20 cellular contexts compared by ENCODE assay signal in genomic region chr1:86731416-86731815, GRCh38. TPM values are rescaled to one million over a fixed set of nuclear protein-coding genes. Genes with fewer than 3 reads are reported as not detected.
DNase-seq lines count a peak whose midpoint lies in the region; ATAC-seq, FAIRE-seq and TF ChIP-seq lines count a peak whose summit lies in the region.
"Had no signal": no experiment of that assay in that cellular context is flagged by ENCODE, and none has a peak within 500 bp of the region (broad histone marks: within the 10 kb centered on the region; RNA-seq: fewer than 3 reads in every experiment).

No MANE protein-coding gene starts in this region.

- H3K36me3 Mint-ChIP-seq in endodermal cell (ENCODE audit: low read depth) = peaks cover 20% of the 10 kb centered on the region

- H3K4me1 Mint-ChIP-seq in endodermal cell = peaks cover 5% of the 10 kb centered on the region
- H3K4me1 Mint-ChIP-seq: B cell had no signal

- TF ChIP-seq CTCF in HepG2 (CRISPR knock-in tag; IDR thresholded peaks at IDR 0.05) (no peak), right lobe of liver (IDR thresholded peaks at IDR 0.05) (no peak), K562 (IDR thresholded peaks at IDR 0.05 in 2 of 3, conservative IDR thresholded peaks at IDR 0.05 in 1 of 3; ENCODE audit: insufficient read depth in 2 of 3, low read depth in 1 of 3, low read length in 3 of 3) (no peak), endodermal cell (conservative IDR thresholded peaks at IDR 0.05) (no peak)

- H3K79me2 ChIP-seq in HepG2 (ENCODE audit: insufficient read depth, low read length) (no peaks in the 10 kb centered on the region), K562 (ENCODE audit: control insufficient read depth, insufficient read depth, low read length) (no peaks in the 10 kb centered on the region)

- H3K27me3 ChIP-seq in HepG2 (ENCODE audit: control insufficient read depth in 1 of 2, insufficient read depth in 2 of 2, low read length in 2 of 2) (no peaks in the 10 kb centered on the region), right lobe of liver (no peaks in the 10 kb centered on the region), K562 (ENCODE audit: control insufficient read depth in 2 of 2, insufficient read depth in 2 of 2, low read length in 2 of 2) (no peaks in the 10 kb centered on the region), subcutaneous abdominal adipose tissue (ENCODE audit: control insufficient read depth in 5 of 5, insufficient read depth in 4 of 5, low read length in 5 of 5) (no peaks in the 10 kb centered on the region), endodermal cell (ENCODE audit: control insufficient read depth, insufficient read depth, low read length, poor library complexity, severe bottlenecking) (no peaks in the 10 kb centered on the region)
- H3K27me3 ChIP-seq: BLaER1 had no signal

- CTCF ChIA-PET in HepG2 (lab: Yijun Ruan, JAX; ENCODE audit: low intra/inter-chr PET ratio, low total read pairs) (no interaction called here), K562 (lab: Yijun Ruan, JAX; ENCODE audit: low intra/inter-chr PET ratio) (no interaction called here)

- POLR2A ChIA-PET in HepG2 (lab: Yijun Ruan, JAX) (no interaction called here), K562 (lab: Yijun Ruan, JAX) (interaction anchor here (0.8 kb wide), 1 partner anchor 27 kb away, joined by 3 read pairs; the partner anchor contains the start of gene SH3GLB1)

- in situ Hi-C loops in HepG2 (cut with HindIII; ENCODE audit: extremely low pct_ligation_motif_present, low pct_unique_long_range_greater_than_20kb) = no loop called here
- in situ Hi-C loops in K562 (cut with MboI) = no loop called here

- 97% methylated on average over 1 of the region's 1 CpG for WGBS in HepG2 (ENCODE audit: low lambda C conversion rate)
- 93% methylated on average over 1 of the region's 1 CpG for WGBS in right lobe of liver (ENCODE audit: insufficient coverage, low coverage, low lambda C conversion rate, missing lambda C conversion rate)
- 80% methylated on average over 1 of the region's 1 CpG for WGBS in K562 (ENCODE audit: insufficient coverage, low coverage, missing lambda C conversion rate)
- 91 to 100% methylated on average over 1 of the region's 1 CpG for WGBS in endodermal cell (ENCODE audit: insufficient coverage in 1 of 2, insufficient read length in 1 of 2), 2 experiments

- H3K27ac ChIP-seq in HepG2 (ENCODE audit: extremely low read length, insufficient read depth, low read length) = no peak overlapping the region
- no peak overlapping the region for H3K27ac ChIP-seq in right lobe of liver
- H3K27ac ChIP-seq in K562 (ENCODE audit: extremely low read depth, low read depth, low read length) = no peak overlapping the region
- H3K27ac ChIP-seq in subcutaneous abdominal adipose tissue (ENCODE audit: low read depth, low read length) = peak overlapping the region; percentile 7
- no peak overlapping the region for H3K27ac ChIP-seq in endodermal cell (ENCODE audit: low read depth, low read length)
- H3K27ac ChIP-seq: BLaER1, C4-2B had no signal

- H3K36me3 ChIP-seq in HepG2 (replicated peaks in 1 of 2; ENCODE audit: control insufficient read depth in 1 of 2, insufficient read depth in 2 of 2, low read length in 2 of 2) (peaks cover 5 to 34% of the 10 kb centered on the region in 2 experiments), right lobe of liver (peaks cover 9 to 22% (median 16%) of the 10 kb centered on the region in 4 donors), K562 (ENCODE audit: control insufficient read depth, insufficient read depth, low read length) (peaks cover 32% of the 10 kb centered on the region), subcutaneous abdominal adipose tissue (ENCODE audit: control insufficient read depth in 5 of 5, insufficient read depth in 5 of 5, low read length in 5 of 5) (peaks cover 25 to 65% (median 41%) of the 10 kb centered on the region in 5 donors), endodermal cell (ENCODE audit: control insufficient read depth, insufficient read depth, low read length) (peaks cover 73% of the 10 kb centered on the region)

- no peak for TF ChIP-seq EP300 in HepG2 (IDR thresholded peaks at IDR 0.05; ENCODE audit: low read depth in 2 of 2, low read length in 2 of 2)
- no peak for TF ChIP-seq EP300 in HepG2 (CRISPR knock-in tag; IDR thresholded peaks at IDR 0.05; ENCODE audit: borderline replicate concordance)
- no peak for TF ChIP-seq EP300 in K562 (IDR thresholded peaks at IDR 0.05; ENCODE audit: low read length)

- no peak overlapping the region for H3K9ac ChIP-seq in HepG2 (ENCODE audit: insufficient read depth, low read depth, low read length)
- no peak overlapping the region for H3K9ac ChIP-seq in K562 (ENCODE audit: insufficient read depth in 1 of 2, low read depth in 2 of 2, low read length in 2 of 2)
- H3K9ac ChIP-seq in subcutaneous abdominal adipose tissue (ENCODE audit: low read length in 5 of 5) = no peak overlapping the region
- no peak overlapping the region for H3K9ac ChIP-seq in endodermal cell (ENCODE audit: extremely low read depth, low read length, poor library complexity, severe bottlenecking)
- H3K9ac ChIP-seq: BLaER1 had no signal

- H3K4me3 ChIP-seq in HepG2 (replicated peaks in 1 of 3; ENCODE audit: insufficient read depth in 1 of 3, low read depth in 2 of 3, low read length in 3 of 3) (no peak overlapping the region), right lobe of liver (no peak overlapping the region), K562 (no peak overlapping the region), subcutaneous abdominal adipose tissue (ENCODE audit: low read depth in 1 of 5, low read length in 5 of 5) (no peak overlapping the region), endodermal cell (ENCODE audit: low read length) (no peak overlapping the region)
- H3K4me3 ChIP-seq: BLaER1, HAP-1 had no signal

- H3K9me3 Mint-ChIP-seq in endodermal cell = no peaks in the 10 kb centered on the region
- H3K9me3 Mint-ChIP-seq: CD4-positive, CD25-positive, alpha-beta regulatory T cell; CD8-positive, alpha-beta T cell; HFFc6 had no signal

- H3K4me2 ChIP-seq in HepG2 (ENCODE audit: low read depth, low read length) (no peak overlapping the region), K562 (ENCODE audit: insufficient read depth, low read length) (no peak overlapping the region)
- H3K4me2 ChIP-seq: BLaER1 had no signal

- H3K4me1 ChIP-seq in HepG2 (ENCODE audit: insufficient read depth, low read length) (no peaks in the 10 kb centered on the region), right lobe of liver (no peaks in the 10 kb centered on the region), K562 (replicated peaks in 1 of 2; ENCODE audit: control insufficient read depth in 2 of 2, insufficient read depth in 2 of 2, low read length in 2 of 2) (no peaks in the 10 kb centered on the region), subcutaneous abdominal adipose tissue (ENCODE audit: control insufficient read depth in 5 of 5, insufficient read depth in 5 of 5, low read length in 5 of 5) (no peaks in the 10 kb centered on the region), endodermal cell (ENCODE audit: control insufficient read depth, insufficient read depth, low read length) (no peaks in the 10 kb centered on the region)
- H3K4me1 ChIP-seq: Caco-2, HAP-1 had no signal

- no peak overlapping the region for H3K4me3 Mint-ChIP-seq in endodermal cell
- H3K4me3 Mint-ChIP-seq: B cell; CD4-positive, CD25-positive, alpha-beta regulatory T cell; CD8-positive, alpha-beta T cell; HFFc6 had no signal

- no peak for TF ChIP-seq RAD21 in HepG2 (CRISPR knock-in tag; IDR thresholded peaks at IDR 0.05)
- TF ChIP-seq RAD21 in K562 (CRISPR knock-in tag; conservative IDR thresholded peaks at IDR 0.05 in 1 of 2, IDR thresholded peaks at IDR 0.05 in 1 of 2) = no peak

- no peak for ATAC-seq in HepG2
- no peak for ATAC-seq in right lobe of liver
- ATAC-seq in K562 = no peak
- no peak for ATAC-seq in HG03025 (IDR thresholded peaks at IDR 0.05; ENCODE audit: low FRiP score, unreplicated experiment)
- ATAC-seq: CD8-positive, alpha-beta T cell had no signal

- no peaks in the 10 kb centered on the region for H3K9me1 ChIP-seq in K562 (ENCODE audit: control insufficient read depth, insufficient read depth, low read length)

- no TSS peak for BruUV-seq in HepG2 (replicated peaks; lab: Mats Ljungman, UMichigan)
- no TSS peak for BruUV-seq in K562 (replicated peaks; lab: Mats Ljungman, UMichigan)

- H4K20me1 ChIP-seq in HepG2 (ENCODE audit: insufficient read depth, low read length) = no peaks in the 10 kb centered on the region
- no peaks in the 10 kb centered on the region for H4K20me1 ChIP-seq in K562 (replicated peaks; ENCODE audit: control insufficient read depth, insufficient read depth, low read length)
- H4K20me1 ChIP-seq: BLaER1 had no signal

- FAIRE-seq in HepG2 (lab: Jason Lieb, UNC) (no peak), K562 (lab: Jason Lieb, UNC) (no peak)
- FAIRE-seq: G401.6, GM12892, H54 had no signal

- H2AFZ ChIP-seq in HepG2 (ENCODE audit: low read length) = no peak overlapping the region
- H2AFZ ChIP-seq in K562 (ENCODE audit: low read depth, low read length) = no peak overlapping the region

- DNase-seq in HepG2 (ENCODE audit: low spot score) = no peak
- DNase-seq in right lobe of liver = no peak
- no peak for DNase-seq in K562 (ENCODE audit: extremely low read depth in 1 of 4, low spot score in 3 of 4)
- no peak for DNase-seq in endodermal cell
- DNase-seq: Caco-2; CD4-positive, CD25-positive, alpha-beta regulatory T cell; CD8-positive, alpha-beta T cell; DMS153; DND-41; GOT3; HFFc6 had no signal

- no peaks in the 10 kb centered on the region for H3K27me3 Mint-ChIP-seq in endodermal cell (ENCODE audit: insufficient read depth)
- H3K27me3 Mint-ChIP-seq: B cell; CD4-positive, CD25-positive, alpha-beta regulatory T cell had no signal

- intact Hi-C loops in HepG2 (cut with micrococcal nuclease; ENCODE audit: unreplicated experiment) (no loop called here), right lobe of liver (cut with DNase I) (no loop called here), K562 (cut with micrococcal nuclease) (no loop called here)

- TF ChIP-seq POLR2A in HepG2 (IDR thresholded peaks at IDR 0.05; ENCODE audit: insufficient read depth in 1 of 2, low read depth in 2 of 2, low read length in 2 of 2) (no peak), right lobe of liver (IDR thresholded peaks at IDR 0.05) (no peak), K562 (conservative IDR thresholded peaks at IDR 0.05) (no peak)

- H3K9me3 ChIP-seq in HepG2 (ENCODE audit: low read length) = no peaks in the 10 kb centered on the region
- H3K9me3 ChIP-seq in right lobe of liver = no peaks in the 10 kb centered on the region
- no peaks in the 10 kb centered on the region for H3K9me3 ChIP-seq in K562 (replicated peaks; ENCODE audit: control insufficient read depth, insufficient read depth, low read depth, low read length)
- no peaks in the 10 kb centered on the region for H3K9me3 ChIP-seq in subcutaneous abdominal adipose tissue (ENCODE audit: control insufficient read depth in 5 of 5, low read length in 5 of 5)
- H3K9me3 ChIP-seq in endodermal cell (ENCODE audit: control insufficient read depth, low read length) = no peaks in the 10 kb centered on the region
- H3K9me3 ChIP-seq: BLaER1, Caco-2, HAP-1 had no signal

- no peak overlapping the region for H3K27ac Mint-ChIP-seq in endodermal cell
- H3K27ac Mint-ChIP-seq: B cell; CD8-positive, alpha-beta T cell; HFFc6 had no signal

RNA-seq across cellular contexts. Expression of gene SH3GLB1, which starts 27.0 kb away (rescaled TPM):
- total RNA-seq in HepG2 (2016; rRNA removed; fragmentation: Illumina TruSeq; extraction: Trizol) = 41.5 and 55.7 TPM in 2 replicates
- total RNA-seq in HepG2 (2016; cell fraction: cytosol; rRNA removed; fragmentation: Illumina TruSeq; extraction: Trizol; ENCODE audit: low read depth) = 31.7 and 34.5 TPM in 2 replicates
- 40.7 and 48.7 TPM in 2 replicates for total RNA-seq in HepG2 (2016; cell fraction: insoluble cytoplasmic fraction; rRNA removed; fragmentation: Illumina TruSeq; extraction: Trizol)
- total RNA-seq in HepG2 (2016; cell fraction: membrane; rRNA removed; fragmentation: Illumina TruSeq; extraction: Trizol) = 50.0 and 52.9 TPM in 2 replicates
- 27.4 and 29.1 TPM in 2 replicates for total RNA-seq in HepG2 (2016; cell fraction: nucleus; rRNA removed; fragmentation: Illumina TruSeq; extraction: Trizol)
- polyA plus RNA-seq in HepG2 (2011; rRNA removed) = 19.1 and 26.0 TPM in 2 replicates
- polyA plus RNA-seq in HepG2 (2011; cell fraction: cytosol; rRNA removed) = 12.0 and 16.2 TPM in 2 replicates
- polyA plus RNA-seq in HepG2 (2011; cell fraction: nucleus; rRNA removed) = 8.1 and 9.6 TPM in 2 replicates
- 26.0 and 35.6 TPM in 2 replicates for polyA plus RNA-seq in HepG2 (2012)
- 33.7 and 40.6 TPM in 2 replicates for polyA plus RNA-seq in HepG2 (2016; cell fraction: cytosol; fragmentation: Illumina TruSeq; extraction: Trizol; ENCODE audit: low read depth)
- polyA plus RNA-seq in HepG2 (2016; cell fraction: insoluble cytoplasmic fraction; fragmentation: Illumina TruSeq; extraction: Trizol; ENCODE audit: low read depth) = 61.0 and 63.7 TPM in 2 replicates
- polyA plus RNA-seq in HepG2 (2016; cell fraction: membrane; fragmentation: Illumina TruSeq; extraction: Trizol; ENCODE audit: low read depth) = 43.8 and 46.0 TPM in 2 replicates
- 44.9 and 48.5 TPM in 2 replicates for polyA plus RNA-seq in HepG2 (2016; cell fraction: nucleus; fragmentation: Illumina TruSeq; extraction: Trizol; ENCODE audit: insufficient read depth, low read depth)
- 11.0 and 12.6 TPM in 2 replicates for polyA minus RNA-seq in HepG2 (2011; rRNA and poly(A)+ RNA removed; ENCODE audit: low replicate concordance)
- 18.4 and 24.7 TPM in 2 replicates for polyA minus RNA-seq in HepG2 (2011; cell fraction: cytosol; rRNA and poly(A)+ RNA removed)
- 38.0 and 42.0 TPM in 2 replicates for polyA minus RNA-seq in HepG2 (2011; cell fraction: nucleus; rRNA and poly(A)+ RNA removed)
- total RNA-seq in right lobe of liver = 10 to 100 TPM; 23.8 to 47.5 (median 29.1) TPM
- 5.0 and 18.7 TPM in 2 replicates for total RNA-seq in K562 (2011; cell fraction: chromatin; rRNA removed; ENCODE audit: low replicate concordance)
- total RNA-seq in K562 (2011; cell fraction: nucleolus; rRNA removed) = 2.3 and 3.3 TPM in 2 replicates
- total RNA-seq in K562 (2011; cell fraction: nucleoplasm; rRNA removed) = 10.5 and 19.9 TPM in 2 replicates
- total RNA-seq in K562 (2014; rRNA removed) = 8.6 and 11.9 TPM in 2 replicates
- 27.3 and 35.5 TPM in 2 replicates for total RNA-seq in K562 (2014; rRNA removed; fragmentation: Illumina TruSeq; extraction: Trizol)
- 24.2 TPM in 2 replicates for total RNA-seq in K562 (2015; rRNA removed; fragmentation: Illumina TruSeq; extraction: Trizol)
- total RNA-seq in K562 (2021) = 33.9 and 34.2 TPM in 2 replicates
- 22.2 and 26.7 TPM in 2 replicates for polyA plus RNA-seq in K562 (2011; rRNA removed)
- polyA plus RNA-seq in K562 (2011; cell fraction: cytosol; rRNA removed) = 11.7 and 12.1 TPM in 2 replicates
- 6.5 and 9.5 TPM in 2 replicates for polyA plus RNA-seq in K562 (2011; cell fraction: nucleus; rRNA removed)
- polyA plus RNA-seq in K562 (2012) = 26.7 and 31.8 TPM in 2 replicates
- polyA plus RNA-seq in K562 (2014; fragmentation: Illumina TruSeq; extraction: Trizol) = 33.9 and 36.3 TPM in 2 replicates
- 10 to 100 TPM; 10.2 to 10.4 TPM for polyA plus RNA-seq in K562 (2014; fragmentation: Nextera tagmentation; extraction: Ambion mirVana)
- 14.5 and 18.8 TPM in 2 replicates for polyA plus RNA-seq in K562 (2014; rRNA removed)
- polyA minus RNA-seq in K562 (2011; rRNA and poly(A)+ RNA removed) = 21.0 and 23.4 TPM in 2 replicates
- polyA minus RNA-seq in K562 (2011; cell fraction: cytosol; rRNA and poly(A)+ RNA removed) = 13.8 and 16.2 TPM in 2 replicates
- 7.4 and 11.1 TPM in 2 replicates for polyA minus RNA-seq in K562 (2011; cell fraction: nucleus; rRNA and poly(A)+ RNA removed)
- 10 to 100 TPM; 52.5 to 64.8 TPM for total RNA-seq in endodermal cell
- polyA plus RNA-seq in endodermal cell (2013, experiment 1 of 2) = 36.0 TPM
- polyA plus RNA-seq in endodermal cell (2013, experiment 2 of 2) = 37.3 TPM

Comparison
In these comparisons a context has a peak if more than half of its experiments do, and no peak if none do; other contexts are left out.
1. Of the 241 proteins assayed by ChIP-seq in both HepG2 and K562: peak only in HepG2: none; only in K562: MAFG; in both: MAFF and MAFK; in neither: 238.